Comparison of ENCODE assay signal across 8 cellular contexts in genomic region chr17:82133160-82133953, GRCh38. TPM values are rescaled to one million over a fixed set of nuclear protein-coding genes. Genes with fewer than 3 reads are reported as not detected.
A peak's percentile ranks its signal among the peaks of the same experiment; 100 is the strongest.
DNase-seq lines count a peak whose midpoint lies in the region; ATAC-seq, FAIRE-seq and TF ChIP-seq lines count a peak whose summit lies in the region.
"Not testable (repeated sequence)": the region's sequence is repeated elsewhere in the genome, so short reads cannot be mapped to it uniquely, and the experiment has no call there.

No MANE protein-coding gene starts in this region.

- 0 out of 2 replicates have a peak overlapping the region, but pooled peaks have one; percentile 12 for H3K4me2 ChIP-seq in OCI-LY3 (ENCODE audit: low read length)
- not testable (repeated sequence) for H3K4me2 ChIP-seq in K562 (ENCODE audit: insufficient read depth, low read length); fibroblast of lung (ENCODE audit: extremely low read depth, insufficient read depth, low read length)

- not testable (repeated sequence) for TF ChIP-seq CTCF in OCI-LY3 (IDR thresholded peaks at IDR 0.05; ENCODE audit: low read depth, low read length); K562 (IDR thresholded peaks at IDR 0.05 in 2 of 3, conservative IDR thresholded peaks at IDR 0.05 in 1 of 3; ENCODE audit: insufficient read depth in 2 of 3, low read depth in 1 of 3, low read length in 3 of 3); fibroblast of lung (conservative IDR thresholded peaks at IDR 0.05 in 1 of 2, IDR thresholded peaks at IDR 0.05 in 1 of 2; ENCODE audit: low read depth in 1 of 2, low read length in 2 of 2); left lung (IDR thresholded peaks at IDR 0.05); psoas muscle (IDR thresholded peaks at IDR 0.05)

- not testable (repeated sequence) for H3K4me3 ChIP-seq in MG63; OCI-LY3 (ENCODE audit: low read length); K562; fibroblast of lung (replicated peaks in 1 of 4; ENCODE audit: control extremely low read depth in 1 of 4, insufficient read depth in 1 of 4, low read depth in 3 of 4, low read length in 4 of 4); left lung; psoas muscle

- peak; percentile 50 for DNase-seq in DMS 273 (lab: John Stamatoyannopoulos, UW; ENCODE audit: unreplicated experiment)
- peak; percentile 29 for DNase-seq in MG63
- not testable (repeated sequence) for DNase-seq in K562 (ENCODE audit: extremely low read depth in 1 of 4, low spot score in 3 of 4); psoas muscle
- DNase-seq in fibroblast of lung (ENCODE audit: low read depth in 2 of 2), result peak; percentile 65 to 84
- DNase-seq in left lung, result peak in 1 of 2 donors; percentile 68
- DNase-seq in ureter (ENCODE audit: low spot score), result peak; percentile 80

- ATAC-seq in K562, result not testable (repeated sequence)
- peak; percentile 86 for ATAC-seq in left lung
- peak; percentile 73 to 83 (median 76) for ATAC-seq in psoas muscle

- not testable (repeated sequence) for H3K4me1 ChIP-seq in OCI-LY3 (ENCODE audit: low read length); K562 (replicated peaks in 1 of 2; ENCODE audit: control insufficient read depth in 2 of 2, insufficient read depth in 2 of 2, low read length in 2 of 2); fibroblast of lung (ENCODE audit: control insufficient read depth, extremely low read depth, insufficient read depth, low read length); left lung; psoas muscle

- H4K20me1 ChIP-seq in OCI-LY3 (ENCODE audit: insufficient read depth, low read length); K562 (replicated peaks; ENCODE audit: control insufficient read depth, insufficient read depth, low read length); fibroblast of lung (ENCODE audit: control insufficient read depth, extremely low read depth, insufficient read depth, low read length): not testable (repeated sequence)

- H3K36me3 ChIP-seq in MG63; OCI-LY3 (replicated peaks; ENCODE audit: low read depth, low read length); K562 (ENCODE audit: control insufficient read depth, insufficient read depth, low read length); fibroblast of lung (ENCODE audit: control insufficient read depth, insufficient read depth, low read length); left lung; psoas muscle (ENCODE audit: insufficient read depth in 1 of 2, low read depth in 1 of 2): not testable (repeated sequence)

- in situ Hi-C loops in K562 (cut with MboI), result not testable (repeated sequence)

- not testable (repeated sequence) for H3K9me3 ChIP-seq in MG63; OCI-LY3 (ENCODE audit: insufficient read depth, low read length); K562 (replicated peaks; ENCODE audit: control insufficient read depth, insufficient read depth, low read depth, low read length); fibroblast of lung (ENCODE audit: control insufficient read depth, insufficient read depth, low read depth, low read length); left lung; psoas muscle

- WGBS in K562 (ENCODE audit: insufficient coverage, low coverage, missing lambda C conversion rate), result 64% methylated on average over 8 of the region's 8 CpGs
- 76 to 87% (median 84%) methylated on average over 8 of the region's 8 CpGs for WGBS in psoas muscle, 3 donors

- not testable (repeated sequence) for TF ChIP-seq RAD21 in K562 (CRISPR knock-in tag; conservative IDR thresholded peaks at IDR 0.05 in 1 of 2, IDR thresholded peaks at IDR 0.05 in 1 of 2)

- FAIRE-seq in K562 (lab: Jason Lieb, UNC), result not testable (repeated sequence)

- not testable (repeated sequence) for H3K79me2 ChIP-seq in OCI-LY3 (ENCODE audit: low read length); K562 (ENCODE audit: control insufficient read depth, insufficient read depth, low read length); fibroblast of lung (ENCODE audit: control insufficient read depth, insufficient read depth, low read length)

- BruUV-seq in K562 (replicated peaks; lab: Mats Ljungman, UMichigan), result not testable (repeated sequence)

- H3K27ac ChIP-seq in OCI-LY3 (ENCODE audit: low read length); K562 (ENCODE audit: extremely low read depth, low read depth, low read length): not testable (repeated sequence)
- H3K27ac ChIP-seq in fibroblast of lung (ENCODE audit: insufficient read depth, low read length), result peak overlapping the region; percentile 1
- peak overlapping the region; percentile 72 to 87 for H3K27ac ChIP-seq in left lung
- H3K27ac ChIP-seq in psoas muscle, result peak overlapping the region; percentile 6

- TF ChIP-seq EP300 in K562 (IDR thresholded peaks at IDR 0.05; ENCODE audit: low read length), result not testable (repeated sequence)

- not testable (repeated sequence) for H3K9ac ChIP-seq in OCI-LY3 (ENCODE audit: low read length); K562 (ENCODE audit: insufficient read depth in 1 of 2, low read depth in 2 of 2, low read length in 2 of 2); fibroblast of lung (ENCODE audit: insufficient read depth, low read length)

- H2AFZ ChIP-seq in OCI-LY3 (ENCODE audit: low read depth, low read length); K562 (ENCODE audit: low read depth, low read length); fibroblast of lung (ENCODE audit: low read length): not testable (repeated sequence)

- POLR2A ChIA-PET in K562 (lab: Yijun Ruan, JAX), result not testable (repeated sequence)

- H3K9me1 ChIP-seq in K562 (ENCODE audit: control insufficient read depth, insufficient read depth, low read length), result not testable (repeated sequence)

- CTCF ChIA-PET in K562 (lab: Yijun Ruan, JAX; ENCODE audit: low intra/inter-chr PET ratio), result not testable (repeated sequence)

- H3K27me3 ChIP-seq in MG63; OCI-LY3 (ENCODE audit: low read depth, low read length); K562 (ENCODE audit: control insufficient read depth in 2 of 2, insufficient read depth in 2 of 2, low read length in 2 of 2); fibroblast of lung (ENCODE audit: control insufficient read depth, insufficient read depth, low read length); left lung; psoas muscle (ENCODE audit: insufficient read depth in 3 of 3, low read length in 2 of 3): not testable (repeated sequence)

- TF ChIP-seq POLR2A in K562 (conservative IDR thresholded peaks at IDR 0.05), result not testable (repeated sequence)

- intact Hi-C loops in K562 (cut with micrococcal nuclease); left lung (cut with DNase I); psoas muscle (cut with DNase I): not testable (repeated sequence)

TF ChIP-seq in K562, 482 proteins besides CTCF, POLR2A, EP300 and RAD21:
- TF ChIP-seq CEBPG (CRISPR knock-in tag; IDR thresholded peaks at IDR 0.05), result not testable (repeated sequence)
- TF ChIP-seq CEBPG (tag; conservative IDR thresholded peaks at IDR 0.05 in 1 of 2, IDR thresholded peaks at IDR 0.05 in 1 of 2) (0 out of 4 replicates have a peak, but pooled peaks of 1 of the 2 experiments have one; percentile 12), C11orf30 (IDR thresholded peaks at IDR 0.05; ENCODE audit: low read depth) (peak; percentile 62), MAFG (tag; conservative IDR thresholded peaks at IDR 0.05) (peak; percentile 65), KDM1A (IDR thresholded peaks at IDR 0.05) (peak; percentile 41 to 55; a peak in 3 of 4 replicates), ZNF316 (IDR thresholded peaks at IDR 0.05) (peak; percentile 74), CEBPB (tag; IDR thresholded peaks at IDR 0.05) (0 out of 2 replicates have a peak, but pooled peaks have one; percentile 33)

RNA-seq across cellular contexts. Expression of gene FASN, which starts 35.3 kb away (rescaled TPM):
- 112 and 125 TPM in 2 replicates for total RNA-seq in MG63 (2014; rRNA removed; shearing (Covaris generic); ENCODE audit: low replicate concordance)
- total RNA-seq in K562 (2011; cell fraction: chromatin; rRNA removed; ENCODE audit: low replicate concordance), result 343 and 1,124 TPM in 2 replicates
- 877 TPM in 2 replicates for total RNA-seq in K562 (2011; cell fraction: nucleolus; rRNA removed)
- total RNA-seq in K562 (2011; cell fraction: nucleoplasm; rRNA removed), result 433 and 475 TPM in 2 replicates
- total RNA-seq in K562 (2014; rRNA removed), result 214 and 239 TPM in 2 replicates
- total RNA-seq in K562 (2014; rRNA removed; fragmentation: Illumina TruSeq; extraction: Trizol), result 11.2 and 13.9 TPM in 2 replicates
- total RNA-seq in K562 (2015; rRNA removed; fragmentation: Illumina TruSeq; extraction: Trizol), result 50.9 and 61.1 TPM in 2 replicates
- 605 and 663 TPM in 2 replicates for total RNA-seq in K562 (2021)
- 49.8 and 133 TPM in 2 replicates for polyA plus RNA-seq in K562 (2011; rRNA removed)
- polyA plus RNA-seq in K562 (2011; cell fraction: cytosol; rRNA removed), result 159 and 260 TPM in 2 replicates
- polyA plus RNA-seq in K562 (2011; cell fraction: nucleus; rRNA removed), result 627 and 766 TPM in 2 replicates
- 153 and 283 TPM in 2 replicates for polyA plus RNA-seq in K562 (2012)
- 49.9 and 181 TPM in 2 replicates for polyA plus RNA-seq in K562 (2014; fragmentation: Illumina TruSeq; extraction: Trizol)
- polyA plus RNA-seq in K562 (2014; fragmentation: Nextera tagmentation; extraction: Ambion mirVana), result under 1 TPM; 0.15 to 0.20 TPM
- 157 and 181 TPM in 2 replicates for polyA plus RNA-seq in K562 (2014; rRNA removed)
- 59.1 and 70.2 TPM in 2 replicates for polyA minus RNA-seq in K562 (2011; rRNA and poly(A)+ RNA removed)
- 455 and 1,011 TPM in 2 replicates for polyA minus RNA-seq in K562 (2011; cell fraction: cytosol; rRNA and poly(A)+ RNA removed)
- 200 and 251 TPM in 2 replicates for polyA minus RNA-seq in K562 (2011; cell fraction: nucleus; rRNA and poly(A)+ RNA removed)
- total RNA-seq in fibroblast of lung, result 85.0 and 242 TPM in 2 replicates
- polyA plus RNA-seq in fibroblast of lung, result 36.8 and 84.2 TPM in 2 replicates
- polyA plus RNA-seq in fibroblast of lung (2012), result 140 and 309 TPM in 2 replicates
- polyA minus RNA-seq in fibroblast of lung (ENCODE audit: low replicate concordance), result 297 and 334 TPM in 2 replicates
- total RNA-seq in left lung, result 100 to 1,000 TPM; 288 to 550 TPM
- total RNA-seq in psoas muscle, result 10 to 100 TPM; 17.2 to 37.3 (median 23.4) TPM
- polyA plus RNA-seq in psoas muscle, result 10 to 100 TPM in 2 of 3 donors, 1 to 10 TPM in 1; 8.9 to 26.5 (median 12.0) TPM
- 165 TPM for total RNA-seq in ureter
